2 cellular contexts compared by ENCODE assay signal in the genomic region with DNA sequence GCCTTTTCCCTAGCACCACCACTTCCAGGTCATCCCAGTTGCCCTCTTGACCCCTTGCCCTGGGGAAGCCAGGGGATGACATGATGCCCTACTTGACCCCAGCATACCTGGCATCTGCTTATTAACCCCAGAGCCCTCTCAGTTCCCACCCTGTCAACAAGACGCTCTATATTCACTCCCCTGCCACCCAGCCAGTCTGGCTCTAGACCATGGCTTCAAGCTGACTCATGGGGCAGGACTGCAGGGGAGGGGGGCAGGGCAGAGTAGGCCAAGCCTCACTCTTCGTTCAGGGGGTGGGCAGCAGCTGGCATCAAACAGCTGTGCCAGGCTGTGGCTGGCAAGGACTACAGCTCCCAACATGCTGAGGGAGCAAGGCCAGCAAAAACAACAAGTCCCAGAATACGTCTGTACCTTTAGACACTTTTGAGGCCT.
TF ChIP-seq lines count a peak whose summit lies in the region.

No MANE protein-coding gene starts in this region.

TF ChIP-seq in SK-N-SH, 30 proteins besides CTCF, POLR2A, EP300 and RAD21 (continued from another document):
- TF ChIP-seq, protein P1, sequence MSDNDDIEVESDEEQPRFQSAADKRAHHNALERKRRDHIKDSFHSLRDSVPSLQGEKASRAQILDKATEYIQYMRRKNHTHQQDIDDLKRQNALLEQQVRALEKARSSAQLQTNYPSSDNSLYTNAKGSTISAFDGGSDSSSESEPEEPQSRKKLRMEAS (IDR thresholded peaks at IDR 0.05; ENCODE audit: low read depth), result 0 out of 2 replicates have a peak, but pooled peaks have one; percentile 42
- TF ChIP-seq RFX5 (IDR thresholded peaks at IDR 0.05; ENCODE audit: low read length), result no peak

TF ChIP-seq in SK-N-SH treated with all-trans-retinoic acid at 6 μM for 48 hours, 23 proteins besides CTCF, POLR2A, EP300 and RAD21 (continued from another document):
- TF ChIP-seq, protein P2, sequence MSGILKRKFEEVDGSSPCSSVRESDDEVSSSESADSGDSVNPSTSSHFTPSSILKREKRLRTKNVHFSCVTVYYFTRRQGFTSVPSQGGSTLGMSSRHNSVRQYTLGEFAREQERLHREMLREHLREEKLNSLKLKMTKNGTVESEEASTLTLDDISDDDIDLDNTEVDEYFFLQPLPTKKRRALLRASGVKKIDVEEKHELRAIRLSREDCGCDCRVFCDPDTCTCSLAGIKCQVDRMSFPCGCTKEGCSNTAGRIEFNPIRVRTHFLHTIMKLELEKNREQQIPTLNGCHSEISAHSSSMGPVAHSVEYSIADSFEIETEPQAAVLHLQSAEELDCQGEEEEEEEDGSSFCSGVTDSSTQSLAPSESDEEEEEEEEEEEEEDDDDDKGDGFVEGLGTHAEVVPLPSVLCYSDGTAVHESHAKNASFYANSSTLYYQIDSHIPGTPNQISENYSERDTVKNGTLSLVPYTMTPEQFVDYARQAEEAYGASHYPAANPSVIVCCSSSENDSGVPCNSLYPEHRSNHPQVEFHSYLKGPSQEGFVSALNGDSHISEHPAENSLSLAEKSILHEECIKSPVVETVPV (CRISPR knock-in tag; IDR thresholded peaks at IDR 0.05), result no peak
- TF ChIP-seq PPARA (CRISPR knock-in tag; IDR thresholded peaks at IDR 0.05; ENCODE audit: borderline replicate concordance) (no peak), SNAI2 (CRISPR knock-in tag; IDR thresholded peaks at IDR 0.05) (no peak), ARNTL (CRISPR knock-in tag; IDR thresholded peaks at IDR 0.05; ENCODE audit: borderline replicate concordance, low read depth) (no peak), ZC3H10 (CRISPR knock-in tag; IDR thresholded peaks at IDR 0.05) (no peak), ZNF70 (CRISPR knock-in tag; IDR thresholded peaks at IDR 0.05) (no peak), ZFP3 (CRISPR knock-in tag; IDR thresholded peaks at IDR 0.05) (no peak), CSDC2 (CRISPR knock-in tag; IDR thresholded peaks at IDR 0.05) (no peak), ZNF8 (CRISPR knock-in tag; IDR thresholded peaks at IDR 0.05) (no peak), ZFP30 (CRISPR knock-in tag; IDR thresholded peaks at IDR 0.05) (no peak), TCF4 (CRISPR knock-in tag; IDR thresholded peaks at IDR 0.05; ENCODE audit: borderline replicate concordance) (no peak), ISL1 (CRISPR knock-in tag; IDR thresholded peaks at IDR 0.05) (no peak)
- TF ChIP-seq, protein P3, sequence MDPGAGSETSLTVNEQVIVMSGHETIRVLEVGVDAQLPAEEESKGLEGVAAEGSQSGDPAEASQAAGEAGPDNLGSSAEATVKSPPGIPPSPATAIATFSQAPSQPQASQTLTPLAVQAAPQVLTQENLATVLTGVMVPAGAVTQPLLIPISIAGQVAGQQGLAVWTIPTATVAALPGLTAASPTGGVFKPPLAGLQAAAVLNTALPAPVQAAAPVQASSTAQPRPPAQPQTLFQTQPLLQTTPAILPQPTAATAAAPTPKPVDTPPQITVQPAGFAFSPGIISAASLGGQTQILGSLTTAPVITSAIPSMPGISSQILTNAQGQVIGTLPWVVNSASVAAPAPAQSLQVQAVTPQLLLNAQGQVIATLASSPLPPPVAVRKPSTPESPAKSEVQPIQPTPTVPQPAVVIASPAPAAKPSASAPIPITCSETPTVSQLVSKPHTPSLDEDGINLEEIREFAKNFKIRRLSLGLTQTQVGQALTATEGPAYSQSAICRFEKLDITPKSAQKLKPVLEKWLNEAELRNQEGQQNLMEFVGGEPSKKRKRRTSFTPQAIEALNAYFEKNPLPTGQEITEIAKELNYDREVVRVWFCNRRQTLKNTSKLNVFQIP (CRISPR knock-in tag; IDR thresholded peaks at IDR 0.05; ENCODE audit: borderline replicate concordance, low read depth), result no peak
- TF ChIP-seq, protein P4, sequence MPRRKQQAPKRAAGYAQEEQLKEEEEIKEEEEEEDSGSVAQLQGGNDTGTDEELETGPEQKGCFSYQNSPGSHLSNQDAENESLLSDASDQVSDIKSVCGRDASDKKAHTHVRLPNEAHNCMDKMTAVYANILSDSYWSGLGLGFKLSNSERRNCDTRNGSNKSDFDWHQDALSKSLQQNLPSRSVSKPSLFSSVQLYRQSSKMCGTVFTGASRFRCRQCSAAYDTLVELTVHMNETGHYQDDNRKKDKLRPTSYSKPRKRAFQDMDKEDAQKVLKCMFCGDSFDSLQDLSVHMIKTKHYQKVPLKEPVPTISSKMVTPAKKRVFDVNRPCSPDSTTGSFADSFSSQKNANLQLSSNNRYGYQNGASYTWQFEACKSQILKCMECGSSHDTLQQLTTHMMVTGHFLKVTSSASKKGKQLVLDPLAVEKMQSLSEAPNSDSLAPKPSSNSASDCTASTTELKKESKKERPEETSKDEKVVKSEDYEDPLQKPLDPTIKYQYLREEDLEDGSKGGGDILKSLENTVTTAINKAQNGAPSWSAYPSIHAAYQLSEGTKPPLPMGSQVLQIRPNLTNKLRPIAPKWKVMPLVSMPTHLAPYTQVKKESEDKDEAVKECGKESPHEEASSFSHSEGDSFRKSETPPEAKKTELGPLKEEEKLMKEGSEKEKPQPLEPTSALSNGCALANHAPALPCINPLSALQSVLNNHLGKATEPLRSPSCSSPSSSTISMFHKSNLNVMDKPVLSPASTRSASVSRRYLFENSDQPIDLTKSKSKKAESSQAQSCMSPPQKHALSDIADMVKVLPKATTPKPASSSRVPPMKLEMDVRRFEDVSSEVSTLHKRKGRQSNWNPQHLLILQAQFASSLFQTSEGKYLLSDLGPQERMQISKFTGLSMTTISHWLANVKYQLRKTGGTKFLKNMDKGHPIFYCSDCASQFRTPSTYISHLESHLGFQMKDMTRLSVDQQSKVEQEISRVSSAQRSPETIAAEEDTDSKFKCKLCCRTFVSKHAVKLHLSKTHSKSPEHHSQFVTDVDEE (CRISPR knock-in tag; IDR thresholded peaks at IDR 0.05), result no peak
